In the genomic region with DNA sequence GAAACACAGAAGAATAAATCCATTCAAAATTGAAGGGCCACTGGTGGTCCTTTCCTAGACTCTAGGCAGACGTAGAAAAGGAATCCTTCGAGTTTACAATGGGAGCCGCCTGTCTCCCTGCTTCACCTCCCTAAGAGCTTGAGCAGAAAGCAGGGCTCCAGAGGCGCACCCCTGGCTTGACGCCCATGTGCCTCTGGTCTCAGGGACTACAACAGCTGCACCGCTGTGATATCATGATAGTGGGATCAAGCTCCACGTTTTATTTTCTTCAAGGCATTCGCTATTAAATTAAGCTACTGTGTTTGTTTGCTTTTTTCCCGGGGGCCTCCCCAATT, we compare ENCODE assay signal across 8 cellular contexts. TPM values are rescaled to one million over a fixed set of nuclear protein-coding genes. Genes with fewer than 3 reads are reported as not detected.
DNase-seq lines count a peak whose midpoint lies in the region; ATAC-seq and TF ChIP-seq lines count a peak whose summit lies in the region.

No MANE protein-coding gene starts in this region.

- no peak for TF ChIP-seq EP300 in esophagus muscularis mucosa (IDR thresholded peaks at IDR 0.05)

- no peak for ATAC-seq in GM18858 (IDR thresholded peaks at IDR 0.05; ENCODE audit: unreplicated experiment)

- H3K27ac ChIP-seq in Peyer's patch (peak overlapping the region; percentile 89 to 97 (median 92)), esophagus muscularis mucosa (replicated peaks in 1 of 4) (peak overlapping the region; percentile 93 to 98 (median 96)), prostate gland (peak overlapping the region; percentile 94 to 98)

- no peaks in the 10 kb centered on the region for H3K9me3 ChIP-seq in Peyer's patch
- H3K9me3 ChIP-seq in esophagus muscularis mucosa = no peaks in the 10 kb centered on the region
- H3K9me3 ChIP-seq in prostate gland = no peaks in the 10 kb centered on the region

- H3K36me3 ChIP-seq in GM06990 (ENCODE audit: control insufficient read depth, insufficient read depth, low read length) (peaks cover 23% of the 10 kb centered on the region), Peyer's patch (peaks cover 0 to 55% (median 0%) of the 10 kb centered on the region in 3 donors), esophagus muscularis mucosa (peaks cover 36 to 47% (median 45%) of the 10 kb centered on the region in 4 donors), prostate gland (peaks cover 0 to 23% of the 10 kb centered on the region in 2 donors)

- TF ChIP-seq CTCF in GM06990 (IDR thresholded peaks at IDR 0.05; ENCODE audit: insufficient read depth, low read length, poor library complexity, severe bottlenecking) = no peak
- no peak for TF ChIP-seq CTCF in Peyer's patch (IDR thresholded peaks at IDR 0.05)
- TF ChIP-seq CTCF in esophagus muscularis mucosa (IDR thresholded peaks at IDR 0.05) = no peak
- no peak for TF ChIP-seq CTCF in prostate gland (IDR thresholded peaks at IDR 0.05)

- intact Hi-C loops in esophagus muscularis mucosa (cut with DNase I) = loop anchor here (10.0 kb wide), 2 partner anchors 122 to 212 kb away; partner anchors contain the start of gene GNL2
- intact Hi-C loops in prostate gland (cut with DNase I) = loop anchor here (5.0 to 10.0 kb wide), 3 partner anchors 115 to 252 kb away; partner anchors contain the start of genes CDCA8, DNALI1, GNL2 and SNIP1

- H3K4me1 ChIP-seq in Peyer's patch (peaks cover 0 to 27% (median 15%) of the 10 kb centered on the region in 4 donors), esophagus muscularis mucosa (peaks cover 19 to 58% (median 46%) of the 10 kb centered on the region in 4 donors), prostate gland (replicated peaks) (peaks cover 14% of the 10 kb centered on the region)

- WGBS in esophagus muscularis mucosa = 10% methylated on average over 9 of the region's 9 CpGs
- WGBS in prostate gland = 5% methylated on average over 9 of the region's 9 CpGs

- peak overlapping the region; percentile 91 for H3K4me3 ChIP-seq in GM06990 (replicated peaks; ENCODE audit: low read depth, low read length)
- peak overlapping the region; percentile 63 to 96 (median 94) for H3K4me3 ChIP-seq in Peyer's patch
- peak overlapping the region; percentile 75 to 96 (median 83) for H3K4me3 ChIP-seq in esophagus muscularis mucosa
- H3K4me3 ChIP-seq in prostate gland = peak overlapping the region; percentile 79 to 90

- H3K27me3 ChIP-seq in GM06990 (replicated peaks; ENCODE audit: control insufficient read depth, insufficient read depth, low read length) (no peaks in the 10 kb centered on the region), Peyer's patch (no peaks in the 10 kb centered on the region), esophagus muscularis mucosa (no peaks in the 10 kb centered on the region), prostate gland (replicated peaks; ENCODE audit: insufficient read depth) (no peaks in the 10 kb centered on the region)

- DNase-seq in GM06990 (ENCODE audit: extremely low read depth, insufficient read length) (no peak), Peyer's patch (no peak), esophagus muscularis mucosa (ENCODE audit: extremely low spot score) (no peak), prostate gland (ENCODE audit: low spot score) (no peak), LoVo (ENCODE audit: low spot score) (no peak), amniotic stem cell (lab: John Stamatoyannopoulos, UW) (no peak), NOMO-1 (lab: John Stamatoyannopoulos, UW; ENCODE audit: unreplicated experiment in 2 of 2) (no peak)

- no peak for TF ChIP-seq POLR2A in Peyer's patch (IDR thresholded peaks at IDR 0.05)
- TF ChIP-seq POLR2A in esophagus muscularis mucosa (IDR thresholded peaks at IDR 0.05; ENCODE audit: low read depth) = no peak
- no peak for TF ChIP-seq POLR2A in prostate gland (IDR thresholded peaks at IDR 0.05)

RNA-seq across cellular contexts. Expression of gene C1orf122, which starts 0.4 kb away (rescaled TPM):
- total RNA-seq in Peyer's patch (100 to 1,000 TPM in 1 of 4 donors, 10 to 100 TPM in 3; 27.2 to 178 (median 39.6) TPM), esophagus muscularis mucosa (100 to 1,000 TPM in 1 of 4 donors, 10 to 100 TPM in 3; 69.9 to 103 (median 94.3) TPM), prostate gland (100 to 1,000 TPM; 141 to 170 TPM)

RNA-seq across cellular contexts. Expression of gene YRDC, which starts 0.8 kb away (rescaled TPM):
- 10 to 100 TPM in 2 of 4 donors, 1 to 10 TPM in 2; 8.1 to 12.9 (median 9.7) TPM for total RNA-seq in Peyer's patch
- 10 to 100 TPM; 10.8 to 19.1 (median 14.3) TPM for total RNA-seq in esophagus muscularis mucosa
- 10 to 100 TPM; 23.7 to 33.5 TPM for total RNA-seq in prostate gland

RNA-seq across cellular contexts. Expression of gene MANEAL, which starts 13.5 kb away (rescaled TPM):
- total RNA-seq in Peyer's patch (1 to 10 TPM; 3.3 to 3.8 (median 3.6) TPM), esophagus muscularis mucosa (1 to 10 TPM; 1.2 to 3.3 (median 1.5) TPM), prostate gland (10 to 100 TPM in 1 of 2 donors, 1 to 10 TPM in 1; 8.8 to 11.2 TPM)

RNA-seq across cellular contexts. Expression of gene EPHA10, which starts 42.3 kb away (rescaled TPM):
- total RNA-seq in Peyer's patch (10 to 100 TPM in 3 of 4 donors, 1 to 10 TPM in 1; 9.9 to 67.8 (median 58.0) TPM), esophagus muscularis mucosa (under 1 TPM; 0.17 to 0.83 (median 0.39) TPM), prostate gland (10 to 100 TPM in 1 of 2 donors, under 1 TPM in 1; 0.73 to 11.8 TPM)

RNA-seq across cellular contexts. Expression of gene MTF1, which starts 52.2 kb away (rescaled TPM):
- total RNA-seq in Peyer's patch (1 to 10 TPM; 4.1 to 9.5 (median 8.1) TPM), esophagus muscularis mucosa (1 to 10 TPM; 4.0 to 7.4 (median 6.7) TPM), prostate gland (1 to 10 TPM; 4.5 to 8.8 TPM)
